ENCODE assay signal across 27 cellular contexts in the genomic region with DNA sequence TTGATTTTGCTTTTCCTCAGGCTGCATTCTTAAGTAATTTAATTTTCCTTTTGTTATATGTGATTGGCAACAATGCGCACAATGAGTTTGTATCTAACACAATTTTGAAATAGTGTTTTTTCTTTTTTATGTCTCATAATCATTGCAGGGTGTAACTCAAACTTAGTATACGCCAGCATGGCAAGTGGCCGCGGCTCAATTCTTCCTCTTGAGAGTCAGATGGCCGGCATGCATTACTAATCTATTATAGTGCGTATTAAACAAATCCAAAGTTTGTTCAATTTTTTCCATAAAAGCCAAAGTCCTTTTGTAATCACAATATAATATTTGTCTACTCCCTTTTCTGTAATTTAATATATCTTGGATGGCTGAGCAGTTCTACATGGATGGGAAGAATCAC. TPM values are rescaled to one million over a fixed set of nuclear protein-coding genes. Genes with fewer than 3 reads are reported as not detected.
"Had no signal": no experiment of that assay in that cellular context is flagged by ENCODE, and none has a peak within 500 bp of the region (broad histone marks: within the 10 kb centered on the region; RNA-seq: fewer than 3 reads in every experiment).

No MANE protein-coding gene starts in this region.

- H3K27me3 ChIP-seq: colonic mucosa, esophagus squamous epithelium, gastrocnemius medialis, heart right ventricle, left lung had no signal

- H3K4me1 ChIP-seq: colonic mucosa, esophagus squamous epithelium had no signal

- H3K27ac ChIP-seq: colonic mucosa, epithelial cell of prostate, esophagus squamous epithelium, heart right ventricle, left lung, lower lobe of right lung had no signal

- ATAC-seq: effector memory CD8-positive, alpha-beta T cell; esophagus mucosa; gastrocnemius medialis; heart right ventricle; left cardiac atrium; left lung; left ventricle myocardium superior; lower lobe of right lung had no signal

- H3K9me3 ChIP-seq: colonic mucosa, esophagus squamous epithelium, gastrocnemius medialis, lower lobe of right lung had no signal

- DNase-seq: cerebellar nuclear complex; colonic mucosa; cortex of kidney; effector CD8-positive, alpha-beta T cell; effector memory CD8-positive, alpha-beta T cell; endodermal cell; erythroblast; esophagus squamous epithelium; foreskin fibroblast; foreskin melanocyte; gastrocnemius medialis; head of caudate nucleus; heart right ventricle; hippocampal formation; left cardiac atrium; left lung; left ventricle myocardium superior; lower lobe of right lung; mesendoderm; midbrain had no signal

- H3K36me3 ChIP-seq: colonic mucosa, esophagus squamous epithelium, gastrocnemius medialis, heart right ventricle, left lung, lower lobe of right lung had no signal

- H3K4me3 ChIP-seq: colonic mucosa, esophagus squamous epithelium, gastrocnemius medialis, heart right ventricle, left lung, lower lobe of right lung had no signal

RNA-seq across cellular contexts. Expression of a gene that starts 12.6 kb away (rescaled TPM):
- polyA plus RNA-seq: keratinocyte had no signal

RNA-seq across cellular contexts. Expression of a gene that starts 16.4 kb away (rescaled TPM):
- total RNA-seq: dermis microvascular lymphatic vessel endothelial cell, endodermal cell, esophagus mucosa, kidney epithelial cell, lung microvascular endothelial cell, mononuclear cell had no signal
- polyA plus RNA-seq: keratinocyte had no signal
